ENCODE assay signal across 7 cellular contexts in genomic region chr3:194306109-194306686, GRCh38. TPM values are rescaled to one million over a fixed set of nuclear protein-coding genes. Genes with fewer than 3 reads are reported as not detected.
DNase-seq lines count a peak whose midpoint lies in the region; ATAC-seq, FAIRE-seq and TF ChIP-seq lines count a peak whose summit lies in the region.

No MANE protein-coding gene starts in this region.

- H3K4me1 ChIP-seq in H1 (replicated peaks in 1 of 4; ENCODE audit: control insufficient read depth in 3 of 4, insufficient read depth in 4 of 4, low read length in 3 of 4) (peaks cover 3 to 22% (median 13%) of the 10 kb centered on the region in 4 experiments), prostate gland (replicated peaks) (no peaks in the 10 kb centered on the region), osteoblast (ENCODE audit: insufficient read depth, low read length) (no peaks in the 10 kb centered on the region)

- no peak overlapping the region; the same call in 1 of the 2 replicates for H4K8ac ChIP-seq in H1 (ENCODE audit: extremely low read depth, insufficient read depth, low read length)

- H3K23me2 ChIP-seq in H1 (ENCODE audit: low read depth, low read length), result peaks cover 2% of the 10 kb centered on the region; the same call in 1 of the 2 replicates

- DNase-seq in GM19239 (ENCODE audit: insufficient read length, low spot score), result peak; percentile 42
- no peak for DNase-seq in SK-N-MC (ENCODE audit: low read depth, low spot score)
- DNase-seq in H1 (ENCODE audit: low read depth in 1 of 2, low spot score in 2 of 2), result no peak
- no peak for DNase-seq in pons (ENCODE audit: low spot score)
- DNase-seq in prostate gland (ENCODE audit: low spot score), result no peak
- no peak for DNase-seq in osteoblast (ENCODE audit: insufficient read length, low spot score, missing footprints)

- no peaks in the 10 kb centered on the region for H3K36me3 ChIP-seq in SK-N-MC (ENCODE audit: insufficient read depth, low read length)
- no peaks in the 10 kb centered on the region for H3K36me3 ChIP-seq in H1 (ENCODE audit: control insufficient read depth in 2 of 4, insufficient read depth in 4 of 4, low read length in 3 of 4)
- no peaks in the 10 kb centered on the region for H3K36me3 ChIP-seq in prostate gland
- H3K36me3 ChIP-seq in osteoblast (ENCODE audit: insufficient read depth, low read length), result no peaks in the 10 kb centered on the region

- POLR2A ChIA-PET in H1 (lab: Charles Lee; ENCODE audit: partially characterized antibody), result interaction anchor here (1.4 to 1.5 kb wide), 2 partner anchors 8 to 18 kb away, joined by 3 to 4 read pairs; no protein-coding TSS in a partner anchor

- no peak overlapping the region for H3K14ac ChIP-seq in H1 (ENCODE audit: insufficient read length)

- no peak overlapping the region for H4K5ac ChIP-seq in H1 (ENCODE audit: insufficient read length, low read depth, low read length)

- H4K20me1 ChIP-seq in H1 (replicated peaks in 1 of 2; ENCODE audit: control insufficient read depth in 1 of 2, insufficient read depth in 2 of 2, low read length in 2 of 2) (no peaks in the 10 kb centered on the region), osteoblast (ENCODE audit: insufficient read depth, low read length) (no peaks in the 10 kb centered on the region)

- no peak overlapping the region for H2AK5ac ChIP-seq in H1 (ENCODE audit: low read depth, low read length)

- ATAC-seq in HG03066 (IDR thresholded peaks at IDR 0.05; ENCODE audit: low read depth, unreplicated experiment), result peak; percentile 39

- H3K27me3 ChIP-seq in H1 (replicated peaks in 1 of 4; ENCODE audit: control insufficient read depth in 3 of 4, extremely low read depth in 1 of 4, insufficient read depth in 3 of 4, low read length in 3 of 4) (peaks cover 0 to 2% (median 0%) of the 10 kb centered on the region in 4 experiments; a peak in 3 of 7 replicates), prostate gland (replicated peaks; ENCODE audit: insufficient read depth) (no peaks in the 10 kb centered on the region), osteoblast (ENCODE audit: insufficient read depth, low read length) (peaks cover 59% of the 10 kb centered on the region)

- TF ChIP-seq POLR2A in H1 (IDR thresholded peaks at IDR 0.05; ENCODE audit: control extremely low read depth in 1 of 2, low read depth in 2 of 2, low read length in 2 of 2), result no peak
- no peak for TF ChIP-seq POLR2A in prostate gland (IDR thresholded peaks at IDR 0.05)

- H2BK12ac ChIP-seq in H1 (ENCODE audit: low read depth, low read length), result no peak overlapping the region; the same call in 1 of the 2 replicates

- TF ChIP-seq RAD21 in H1 (IDR thresholded peaks at IDR 0.05 in 1 of 2, conservative IDR thresholded peaks at IDR 0.05 in 1 of 2; ENCODE audit: low read depth in 2 of 2, low read length in 2 of 2), result no peak

- H3K23ac ChIP-seq in H1 (ENCODE audit: insufficient read length), result no peak overlapping the region

- no peak overlapping the region for H3K56ac ChIP-seq in H1 (replicated peaks; ENCODE audit: insufficient read length, low read depth, low read length)

- H3K18ac ChIP-seq in H1 (ENCODE audit: extremely low read depth, low read length), result peak overlapping the region; percentile 25; the same call in 1 of the 2 replicates

- H3K9ac ChIP-seq in SK-N-MC (ENCODE audit: insufficient read length), result no peak overlapping the region
- H3K9ac ChIP-seq in H1 (replicated peaks in 1 of 4; ENCODE audit: extremely low read depth in 1 of 4, low read depth in 3 of 4, low read length in 3 of 4), result no peak overlapping the region

- H3K4me2 ChIP-seq in H1 (ENCODE audit: insufficient read depth in 1 of 2, low read depth in 2 of 2, low read length in 2 of 2), result peak overlapping the region in 1 of 2 experiments; percentile 9; a peak in 1 of 4 replicates
- no peak overlapping the region for H3K4me2 ChIP-seq in osteoblast (ENCODE audit: insufficient read depth, low read length)

- H2AFZ ChIP-seq in H1 (ENCODE audit: low read length) (no peak overlapping the region), osteoblast (ENCODE audit: low read length) (no peak overlapping the region)

- peak overlapping the region; percentile 5; the same call in 1 of the 2 replicates for H2BK5ac ChIP-seq in H1 (ENCODE audit: low read depth, low read length)

- CTCF ChIA-PET in H1 (lab: Charles Lee; ENCODE audit: partially characterized antibody), result interaction anchor here (2.6 kb wide), 1 partner anchor 10 kb away, joined by 11 read pairs; no protein-coding TSS in a partner anchor

- no peaks in the 10 kb centered on the region for H3K79me1 ChIP-seq in H1 (ENCODE audit: low read depth, low read length)

- no peak overlapping the region for H2BK120ac ChIP-seq in H1 (replicated peaks; ENCODE audit: low read depth, low read length)

- H3K27ac ChIP-seq in SK-N-MC (no peak overlapping the region), H1 (ENCODE audit: low read depth, low read length) (no peak overlapping the region), prostate gland (no peak overlapping the region), osteoblast (ENCODE audit: low read depth, low read length) (no peak overlapping the region)

- H2BK20ac ChIP-seq in H1 (ENCODE audit: low read length), result 0 out of 2 replicates have a peak overlapping the region, but pooled peaks have one; percentile 23

- WGBS in H1 (ENCODE audit: extremely low coverage in 1 of 2, insufficient coverage in 1 of 2, insufficient read length in 1 of 2, insufficient replicate concordance in 2 of 2, low coverage in 1 of 2, low lambda C conversion rate in 2 of 2, missing lambda C conversion rate in 1 of 2), 2 experiments, result 64% methylated on average over 11 of the region's 11 CpGs; no CpG with 5 or more reads in 1 of the 2 experiments
- WGBS in prostate gland, result 48% methylated on average over 10 of the region's 11 CpGs

- intact Hi-C loops in prostate gland (cut with DNase I), result no loop called here

- no peak overlapping the region for H3K4ac ChIP-seq in H1 (replicated peaks; ENCODE audit: insufficient read length, low read depth, low read length)

- H3K79me2 ChIP-seq in H1 (ENCODE audit: control insufficient read depth in 1 of 2, insufficient read depth in 2 of 2, low read length in 2 of 2) (no peaks in the 10 kb centered on the region), osteoblast (ENCODE audit: insufficient read depth, low read length) (no peaks in the 10 kb centered on the region)

- TF ChIP-seq CTCF in H1 (IDR thresholded peaks at IDR 0.05; ENCODE audit: control extremely low read depth in 1 of 3, insufficient read depth in 1 of 3, low read depth in 1 of 3, low read length in 3 of 3), result no peak
- TF ChIP-seq CTCF in prostate gland (IDR thresholded peaks at IDR 0.05), result no peak
- TF ChIP-seq CTCF in osteoblast (IDR thresholded peaks at IDR 0.05; ENCODE audit: extremely low read depth, low read depth, low read length), result no peak

- TF ChIP-seq EP300 in H1 (IDR thresholded peaks at IDR 0.05; ENCODE audit: borderline replicate concordance in 1 of 2, low read depth in 2 of 2, low read length in 2 of 2), result no peak

- FAIRE-seq in GM19239 (lab: Jason Lieb, UNC) (peak; percentile 23), H1 (lab: Jason Lieb, UNC) (no peak)

- H3K9me3 ChIP-seq in SK-N-MC (ENCODE audit: low read depth, low read length) (no peaks in the 10 kb centered on the region), H1 (ENCODE audit: insufficient read depth in 2 of 2, low read depth in 1 of 2, low read length in 1 of 2) (no peaks in the 10 kb centered on the region), prostate gland (no peaks in the 10 kb centered on the region), osteoblast (ENCODE audit: low read depth, low read length) (no peaks in the 10 kb centered on the region)

- no peak overlapping the region for H2BK15ac ChIP-seq in H1 (ENCODE audit: low read length)

- H3K4me3 ChIP-seq in SK-N-MC (0 out of 2 replicates have a peak overlapping the region, but pooled peaks have one; percentile 4), H1 (ENCODE audit: extremely low read depth in 1 of 4, insufficient read depth in 2 of 4, low read depth in 3 of 4, low read length in 4 of 4) (no peak overlapping the region), prostate gland (no peak overlapping the region), osteoblast (ENCODE audit: insufficient read depth, low read length) (no peak overlapping the region)

- H4K91ac ChIP-seq in H1 (replicated peaks; ENCODE audit: insufficient read length, low read length), result no peak overlapping the region

TF ChIP-seq in H1, 55 proteins besides CTCF, POLR2A, EP300 and RAD21:
- no peak for TF ChIP-seq CTBP2 (IDR thresholded peaks at IDR 0.05; ENCODE audit: borderline replicate concordance, insufficient read depth, insufficient read length, low read length)
- 0 out of 2 replicates have a peak, but pooled peaks have one; percentile 7 for TF ChIP-seq RXRA (IDR thresholded peaks at IDR 0.05; ENCODE audit: insufficient read depth, low read depth, low read length)
- no peak for TF ChIP-seq SIRT6 (IDR thresholded peaks at IDR 0.05; ENCODE audit: low read length)
- peak; percentile 11; the same call in 1 of the 2 replicates for TF ChIP-seq EGR1 (IDR thresholded peaks at IDR 0.05; ENCODE audit: borderline replicate concordance, low read depth, low read length)
- no peak for TF ChIP-seq E2F6 (IDR thresholded peaks at IDR 0.05)
- no peak for TF ChIP-seq RFX5 (IDR thresholded peaks at IDR 0.05; ENCODE audit: borderline replicate concordance, low read depth, low read length)
- TF ChIP-seq HDAC6 (IDR thresholded peaks at IDR 0.05; ENCODE audit: low read depth, low read length), result no peak
- TF ChIP-seq SIX5 (IDR thresholded peaks at IDR 0.05; ENCODE audit: low read depth, low read length), result no peak
- TF ChIP-seq RBBP5 (IDR thresholded peaks at IDR 0.05; ENCODE audit: borderline replicate concordance, low read depth, low read length), result 0 out of 2 replicates have a peak, but pooled peaks have one; percentile 34
TF ChIP-seq in H1: peak in this region for 3.

RNA-seq across cellular contexts. Expression of gene CPN2, which starts 44.9 kb away (rescaled TPM):
- not detected in 2 replicates for total RNA-seq in H1 (2021; fragmentation: NEBNext Ultra II Directional; extraction: Animal tissue kit (Norgen Biotek cat#: 25700))
- polyA plus RNA-seq in H1 (2011; rRNA removed), result 0.03 TPM in 1 of 2 replicates, not detected in the other
- not detected for polyA plus RNA-seq in H1 (2011; cell fraction: cytosol; rRNA removed)
- not detected for polyA plus RNA-seq in H1 (2011; cell fraction: nucleus; rRNA removed)
- 0.12 TPM in 1 of 4 replicates, not detected in the others for polyA plus RNA-seq in H1 (2012, experiment 1 of 2)
- not detected for polyA plus RNA-seq in H1 (2012, experiment 2 of 2)
- polyA plus RNA-seq in H1 (2013, experiment 1 of 2), result 0.02 TPM
- polyA plus RNA-seq in H1 (2013, experiment 2 of 2), result 0.02 TPM
- polyA minus RNA-seq in H1 (2011; rRNA and poly(A)+ RNA removed), result not detected in 2 replicates
- polyA minus RNA-seq in H1 (2011; cell fraction: cytosol; rRNA and poly(A)+ RNA removed), result not detected
- not detected for polyA minus RNA-seq in H1 (2011; cell fraction: nucleus; rRNA and poly(A)+ RNA removed)
- total RNA-seq in prostate gland (1 to 10 TPM in 1 of 2 donors, not detected in 1; 1.3 TPM), osteoblast (under 0.01 and 0.29 TPM in 2 replicates)
